In the genomic region with DNA sequence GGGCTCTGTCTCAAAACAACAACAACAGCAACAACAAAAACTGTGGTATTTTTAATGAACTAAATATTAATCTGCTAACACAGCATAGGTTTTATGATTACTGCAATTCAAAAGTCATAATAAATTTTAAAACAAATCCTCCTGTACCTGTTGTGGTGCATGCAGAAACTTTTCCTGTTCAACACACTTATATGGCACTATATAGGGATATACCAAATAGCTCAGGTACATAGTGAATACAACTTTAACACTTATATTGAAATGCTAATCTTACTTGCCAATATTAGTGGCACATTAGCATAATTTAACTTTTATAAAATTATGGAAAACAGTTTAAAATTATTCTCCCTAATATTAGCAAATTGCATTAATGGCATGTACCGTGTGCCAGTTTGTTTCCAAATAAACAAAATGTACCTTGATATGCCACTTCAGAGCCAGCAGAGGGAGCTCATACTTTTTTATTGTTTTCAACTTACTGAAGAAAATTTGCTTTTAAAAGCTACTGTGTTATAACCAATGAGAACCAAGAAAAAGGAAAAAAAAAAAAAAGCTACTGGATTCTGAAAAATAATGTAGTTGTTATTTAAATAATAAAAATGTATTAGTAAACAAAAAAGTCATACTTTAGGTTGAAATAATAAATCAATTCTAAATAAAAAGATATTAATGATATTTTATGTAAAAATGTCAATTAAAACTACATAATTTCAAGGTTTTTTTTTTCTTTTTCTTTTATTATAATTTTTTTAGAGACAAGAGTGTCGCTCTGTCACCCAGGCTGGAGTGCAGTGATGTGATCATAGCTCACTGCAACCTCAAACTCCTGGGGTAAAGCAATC, we compare ENCODE assay signal across 8 cellular contexts.
DNase-seq lines count a peak whose midpoint lies in the region; ATAC-seq, FAIRE-seq and TF ChIP-seq lines count a peak whose summit lies in the region.

No MANE protein-coding gene starts in this region.

- ATAC-seq in DND-41 (ENCODE audit: insufficient read depth, low read depth) (peak; percentile 76), GM19324 (IDR thresholded peaks at IDR 0.05; ENCODE audit: low FRiP score, unreplicated experiment) (peak; percentile 57), HG03457 (IDR thresholded peaks at IDR 0.05; ENCODE audit: unreplicated experiment) (peak; percentile 71)
- ATAC-seq in stimulated activated memory B cell treated with anti-CD40 and anti-IgM and Interleukin-4, amounts not matched to agents 10 μg/mL and 1 μg/mL and 100 μg/mL, for 72 hours, result no peak

- no peaks in the 10 kb centered on the region for H3K9me3 Mint-ChIP-seq in nephron
- no peaks in the 10 kb centered on the region for H3K9me3 Mint-ChIP-seq in stimulated activated memory B cell treated with anti-CD40 and anti-IgM and Interleukin-4, amounts not matched to agents 10 μg/mL and 1 μg/mL and 100 μg/mL, for 72 hours

- no peak overlapping the region for H3K9ac ChIP-seq in DND-41 (ENCODE audit: low read depth, low read length)

- no peaks in the 10 kb centered on the region for H3K27me3 Mint-ChIP-seq in nephron (ENCODE audit: low read depth)
- no peaks in the 10 kb centered on the region for H3K27me3 Mint-ChIP-seq in stimulated activated memory B cell treated with anti-CD40 and anti-IgM and Interleukin-4, amounts not matched to agents 10 μg/mL and 1 μg/mL and 100 μg/mL, for 72 hours

- peak overlapping the region; percentile 65 for H3K27ac ChIP-seq in DND-41 (ENCODE audit: low read length)

- H3K4me1 ChIP-seq in DND-41 (ENCODE audit: insufficient read depth, low read length), result peaks cover 21% of the 10 kb centered on the region

- no peak overlapping the region for H3K27ac Mint-ChIP-seq in nephron
- H3K27ac Mint-ChIP-seq in stimulated activated memory B cell treated with anti-CD40 and anti-IgM and Interleukin-4, amounts not matched to agents 10 μg/mL and 1 μg/mL and 100 μg/mL, for 72 hours, result no peak overlapping the region

- H3K36me3 Mint-ChIP-seq in nephron (ENCODE audit: low read depth), result no peaks in the 10 kb centered on the region
- H3K36me3 Mint-ChIP-seq in stimulated activated memory B cell treated with anti-CD40 and anti-IgM and Interleukin-4, amounts not matched to agents 10 μg/mL and 1 μg/mL and 100 μg/mL, for 72 hours, result peaks cover 10% of the 10 kb centered on the region

- FAIRE-seq in RCC 7860 (lab: Jason Lieb, UNC) (peak; percentile 89), endometrium (lab: Jason Lieb, UNC) (peak; percentile 97)

- no peak overlapping the region for H3K4me3 ChIP-seq in DND-41 (ENCODE audit: low read depth in 1 of 2, low read length in 2 of 2)

- no peaks in the 10 kb centered on the region for H3K4me1 Mint-ChIP-seq in nephron
- H3K4me1 Mint-ChIP-seq in stimulated activated memory B cell treated with anti-CD40 and anti-IgM and Interleukin-4, amounts not matched to agents 10 μg/mL and 1 μg/mL and 100 μg/mL, for 72 hours, result peaks cover 6% of the 10 kb centered on the region

- H2AFZ ChIP-seq in DND-41 (ENCODE audit: low read depth, low read length), result no peak overlapping the region; the same call in 1 of the 2 replicates

- H3K9me3 ChIP-seq in DND-41 (ENCODE audit: insufficient read depth, low read length, severe bottlenecking), result no peaks in the 10 kb centered on the region

- no peak for DNase-seq in DND-41
- peak; percentile 55 for DNase-seq in RCC 7860 (ENCODE audit: low spot score)
- DNase-seq in activated naive CD4-positive, alpha-beta T cell (lab: John Stamatoyannopoulos, UW), result no peak

- no peaks in the 10 kb centered on the region for H4K20me1 ChIP-seq in DND-41 (ENCODE audit: insufficient read depth, low read length)

- H3K79me2 ChIP-seq in DND-41 (ENCODE audit: insufficient read depth, low read length), result no peaks in the 10 kb centered on the region

- H3K4me2 ChIP-seq in DND-41 (ENCODE audit: insufficient read depth, low read length), result no peak overlapping the region

- no peak overlapping the region for H3K4me3 Mint-ChIP-seq in nephron
- no peak overlapping the region for H3K4me3 Mint-ChIP-seq in stimulated activated memory B cell treated with anti-CD40 and anti-IgM and Interleukin-4, amounts not matched to agents 10 μg/mL and 1 μg/mL and 100 μg/mL, for 72 hours

- H3K36me3 ChIP-seq in DND-41 (ENCODE audit: insufficient read depth, low read length), result no peaks in the 10 kb centered on the region

- H3K27me3 ChIP-seq in DND-41 (ENCODE audit: insufficient read depth, low read length, poor library complexity), result no peaks in the 10 kb centered on the region

- TF ChIP-seq CTCF in DND-41 (IDR thresholded peaks at IDR 0.05; ENCODE audit: borderline replicate concordance, extremely low read depth, low read length, poor library complexity, severe bottlenecking) (peak; percentile 82), nephron (IDR thresholded peaks at IDR 0.05; ENCODE audit: unreplicated experiment in 3 of 3) (peak; percentile 62 to 86 (median 74))
